1 cellular context compared by ENCODE assay signal in genomic region chr16:5918553-5919127, GRCh38.
TF ChIP-seq lines count a peak whose summit lies in the region.

No MANE protein-coding gene starts in this region.

TF ChIP-seq in GM23338, 12 proteins besides CTCF, POLR2A, EP300 and RAD21 (continued from another document):
- TF ChIP-seq, protein P1, sequence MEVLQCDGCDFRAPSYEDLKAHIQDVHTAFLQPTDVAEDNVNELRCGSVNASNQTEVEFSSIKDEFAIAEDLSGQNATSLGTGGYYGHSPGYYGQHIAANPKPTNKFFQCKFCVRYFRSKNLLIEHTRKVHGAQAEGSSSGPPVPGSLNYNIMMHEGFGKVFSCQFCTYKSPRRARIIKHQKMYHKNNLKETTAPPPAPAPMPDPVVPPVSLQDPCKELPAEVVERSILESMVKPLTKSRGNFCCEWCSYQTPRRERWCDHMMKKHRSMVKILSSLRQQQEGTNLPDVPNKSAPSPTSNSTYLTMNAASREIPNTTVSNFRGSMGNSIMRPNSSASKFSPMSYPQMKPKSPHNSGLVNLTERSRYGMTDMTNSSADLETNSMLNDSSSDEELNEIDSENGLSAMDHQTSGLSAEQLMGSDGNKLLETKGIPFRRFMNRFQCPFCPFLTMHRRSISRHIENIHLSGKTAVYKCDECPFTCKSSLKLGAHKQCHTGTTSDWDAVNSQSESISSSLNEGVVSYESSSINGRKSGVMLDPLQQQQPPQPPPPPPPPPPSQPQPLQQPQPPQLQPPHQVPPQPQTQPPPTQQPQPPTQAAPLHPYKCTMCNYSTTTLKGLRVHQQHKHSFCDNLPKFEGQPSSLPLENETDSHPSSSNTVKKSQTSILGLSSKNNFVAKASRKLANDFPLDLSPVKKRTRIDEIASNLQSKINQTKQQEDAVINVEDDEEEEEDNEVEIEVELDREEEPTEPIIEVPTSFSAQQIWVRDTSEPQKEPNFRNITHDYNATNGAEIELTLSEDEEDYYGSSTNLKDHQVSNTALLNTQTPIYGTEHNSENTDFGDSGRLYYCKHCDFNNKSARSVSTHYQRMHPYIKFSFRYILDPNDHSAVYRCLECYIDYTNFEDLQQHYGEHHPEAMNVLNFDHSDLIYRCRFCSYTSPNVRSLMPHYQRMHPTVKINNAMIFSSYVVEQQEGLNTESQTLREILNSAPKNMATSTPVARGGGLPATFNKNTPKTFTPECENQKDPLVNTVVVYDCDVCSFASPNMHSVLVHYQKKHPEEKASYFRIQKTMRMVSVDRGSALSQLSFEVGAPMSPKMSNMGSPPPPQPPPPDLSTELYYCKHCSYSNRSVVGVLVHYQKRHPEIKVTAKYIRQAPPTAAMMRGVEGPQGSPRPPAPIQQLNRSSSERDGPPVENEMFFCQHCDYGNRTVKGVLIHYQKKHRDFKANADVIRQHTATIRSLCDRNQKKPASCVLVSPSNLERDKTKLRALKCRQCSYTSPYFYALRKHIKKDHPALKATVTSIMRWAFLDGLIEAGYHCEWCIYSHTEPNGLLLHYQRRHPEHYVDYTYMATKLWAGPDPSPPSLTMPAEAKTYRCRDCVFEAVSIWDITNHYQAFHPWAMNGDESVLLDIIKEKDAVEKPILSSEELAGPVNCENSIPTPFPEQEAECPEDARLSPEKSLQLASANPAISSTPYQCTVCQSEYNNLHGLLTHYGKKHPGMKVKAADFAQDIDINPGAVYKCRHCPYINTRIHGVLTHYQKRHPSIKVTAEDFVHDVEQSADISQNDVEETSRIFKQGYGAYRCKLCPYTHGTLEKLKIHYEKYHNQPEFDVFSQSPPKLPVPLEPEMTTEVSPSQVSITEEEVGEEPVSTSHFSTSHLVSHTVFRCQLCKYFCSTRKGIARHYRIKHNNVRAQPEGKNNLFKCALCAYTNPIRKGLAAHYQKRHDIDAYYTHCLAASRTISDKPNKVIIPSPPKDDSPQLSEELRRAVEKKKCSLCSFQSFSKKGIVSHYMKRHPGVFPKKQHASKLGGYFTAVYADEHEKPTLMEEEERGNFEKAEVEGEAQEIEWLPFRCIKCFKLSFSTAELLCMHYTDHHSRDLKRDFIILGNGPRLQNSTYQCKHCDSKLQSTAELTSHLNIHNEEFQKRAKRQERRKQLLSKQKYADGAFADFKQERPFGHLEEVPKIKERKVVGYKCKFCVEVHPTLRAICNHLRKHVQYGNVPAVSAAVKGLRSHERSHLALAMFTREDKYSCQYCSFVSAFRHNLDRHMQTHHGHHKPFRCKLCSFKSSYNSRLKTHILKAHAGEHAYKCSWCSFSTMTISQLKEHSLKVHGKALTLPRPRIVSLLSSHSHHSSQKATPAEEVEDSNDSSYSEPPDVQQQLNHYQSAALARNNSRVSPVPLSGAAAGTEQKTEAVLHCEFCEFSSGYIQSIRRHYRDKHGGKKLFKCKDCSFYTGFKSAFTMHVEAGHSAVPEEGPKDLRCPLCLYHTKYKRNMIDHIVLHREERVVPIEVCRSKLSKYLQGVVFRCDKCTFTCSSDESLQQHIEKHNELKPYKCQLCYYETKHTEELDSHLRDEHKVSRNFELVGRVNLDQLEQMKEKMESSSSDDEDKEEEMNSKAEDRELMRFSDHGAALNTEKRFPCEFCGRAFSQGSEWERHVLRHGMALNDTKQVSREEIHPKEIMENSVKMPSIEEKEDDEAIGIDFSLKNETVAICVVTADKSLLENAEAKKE (CRISPR knock-in tag; IDR thresholded peaks at IDR 0.05), result peak; percentile 58
- TF ChIP-seq CREB1 (CRISPR knock-in tag; IDR thresholded peaks at IDR 0.05; ENCODE audit: low read depth) (no peak), NANOG (IDR thresholded peaks at IDR 0.05; ENCODE audit: borderline replicate concordance) (no peak), JUNB (IDR thresholded peaks at IDR 0.05; ENCODE audit: unreplicated experiment) (no peak)
